In the genomic region with DNA sequence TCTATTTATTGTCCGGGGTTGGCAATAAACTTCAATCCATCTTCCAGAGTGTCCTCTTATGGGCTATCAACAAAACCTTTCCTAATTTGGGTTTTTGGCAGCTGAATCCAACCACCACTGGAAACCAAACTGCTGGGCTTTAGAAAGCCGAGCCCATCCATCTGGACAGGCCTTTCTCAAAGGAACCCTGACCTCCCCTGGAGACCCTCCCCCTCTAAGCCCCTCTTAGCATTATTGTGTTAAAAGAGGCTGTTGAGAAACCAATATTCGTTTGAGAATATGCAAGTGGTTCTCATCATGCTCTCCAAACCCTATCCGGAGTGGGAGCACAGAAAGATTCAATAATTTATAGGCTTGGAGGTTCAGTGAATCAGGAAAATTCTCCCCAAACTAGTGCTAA, we compare ENCODE assay signal across 11 cellular contexts.
DNase-seq lines count a peak whose midpoint lies in the region; ATAC-seq and TF ChIP-seq lines count a peak whose summit lies in the region.
"Had no signal": no experiment of that assay in that cellular context is flagged by ENCODE, and none has a peak within 500 bp of the region (broad histone marks: within the 10 kb centered on the region; RNA-seq: fewer than 3 reads in every experiment).

No MANE protein-coding gene starts in this region.

- H3K36me3 Mint-ChIP-seq in activated CD8-positive, alpha-beta T cell treated with anti-CD3 and anti-CD28 coated beads for 36 hours (ENCODE audit: low read depth), result no peaks in the 10 kb centered on the region
- no peaks in the 10 kb centered on the region for H3K36me3 Mint-ChIP-seq in CD8-positive, alpha-beta T cell
- H3K36me3 Mint-ChIP-seq: CD4-positive, alpha-beta memory T cell had no signal

- POLR2A ChIA-PET in activated CD8-positive, alpha-beta T cell treated with anti-CD3 and anti-CD28 coated beads for 36 hours (lab: Charles Lee), result no interaction called here
- POLR2A ChIA-PET in CD8-positive, alpha-beta T cell (lab: Charles Lee), result no interaction called here

- TF ChIP-seq POLR2A in sigmoid colon (IDR thresholded peaks at IDR 0.05), result no peak

- TF ChIP-seq CTCF in sigmoid colon (IDR thresholded peaks at IDR 0.05), result no peak
- no peak for TF ChIP-seq CTCF in activated CD8-positive, alpha-beta T cell treated with anti-CD3 and anti-CD28 coated beads for 36 hours (IDR thresholded peaks at IDR 0.05)
- TF ChIP-seq CTCF in CD8-positive, alpha-beta T cell (IDR thresholded peaks at IDR 0.05), result no peak

- no peak overlapping the region for H3K4me3 Mint-ChIP-seq in activated CD8-positive, alpha-beta T cell treated with anti-CD3 and anti-CD28 coated beads for 36 hours
- H3K4me3 Mint-ChIP-seq in CD8-positive, alpha-beta T cell, result no peak overlapping the region
- H3K4me3 Mint-ChIP-seq: CD4-positive, alpha-beta memory T cell had no signal

- H3K36me3 ChIP-seq in iPS-18a (ENCODE audit: control insufficient read depth, low read depth, low read length), result no peaks in the 10 kb centered on the region
- no peaks in the 10 kb centered on the region for H3K36me3 ChIP-seq in sigmoid colon
- no peaks in the 10 kb centered on the region for H3K36me3 ChIP-seq in CD8-positive, alpha-beta T cell (ENCODE audit: insufficient read depth, low read length)

- DNase-seq in NCI-H1092 treated with DMSO at 0.1 percent for 48 hours (lab: John Stamatoyannopoulos, UW), result peak; percentile 8
- no peak for DNase-seq in NCI-H1092 (lab: John Stamatoyannopoulos, UW)
- DNase-seq in sigmoid colon, result no peak
- DNase-seq in activated CD8-positive, alpha-beta T cell treated with anti-CD3 and anti-CD28 coated beads for 36 hours, result no peak
- DNase-seq in foreskin melanocyte, result no peak
- DNase-seq in CD8-positive, alpha-beta T cell, result no peak
- no peak for DNase-seq in NCI-H1436 (lab: John Stamatoyannopoulos, UW)
- DNase-seq: CD4-positive, alpha-beta memory T cell; KG1 had no signal

- no peaks in the 10 kb centered on the region for H3K4me1 Mint-ChIP-seq in activated CD8-positive, alpha-beta T cell treated with anti-CD3 and anti-CD28 coated beads for 36 hours (ENCODE audit: low read depth)
- no peaks in the 10 kb centered on the region for H3K4me1 Mint-ChIP-seq in CD8-positive, alpha-beta T cell (ENCODE audit: low read depth)
- H3K4me1 Mint-ChIP-seq: CD4-positive, alpha-beta memory T cell had no signal

- peaks cover 10% of the 10 kb centered on the region for H3K9me3 ChIP-seq in iPS-18a (ENCODE audit: control insufficient read depth, low read depth, low read length)
- H3K9me3 ChIP-seq in sigmoid colon, result no peaks in the 10 kb centered on the region
- H3K9me3 ChIP-seq in CD8-positive, alpha-beta T cell (ENCODE audit: low read length), result no peaks in the 10 kb centered on the region

- CTCF ChIA-PET in activated CD8-positive, alpha-beta T cell treated with anti-CD3 and anti-CD28 coated beads for 36 hours (lab: Charles Lee), result no interaction called here
- CTCF ChIA-PET in CD8-positive, alpha-beta T cell (lab: Charles Lee), result no interaction called here

- intact Hi-C loops in sigmoid colon (cut with DNase I), result no loop called here
- intact Hi-C loops in activated CD8-positive, alpha-beta T cell treated with anti-CD3 and anti-CD28 coated beads for 36 hours (cut with micrococcal nuclease), result no loop called here
- intact Hi-C loops in CD8-positive, alpha-beta T cell (cut with DNase I, micrococcal nuclease), result no loop called here

- H3K9ac ChIP-seq in iPS-18a (ENCODE audit: low read length), result no peak overlapping the region

- H3K4me1 ChIP-seq in iPS-18a (ENCODE audit: control insufficient read depth, low read depth, low read length) (peaks cover 8% of the 10 kb centered on the region), sigmoid colon (peaks cover 0 to 49% (median 34%) of the 10 kb centered on the region in 4 donors)
- no peaks in the 10 kb centered on the region for H3K4me1 ChIP-seq in CD8-positive, alpha-beta T cell (ENCODE audit: insufficient read depth, low read length)

- WGBS in sigmoid colon, 2 donors, result 67 to 78% methylated on average over 4 of the region's 4 CpGs

- ATAC-seq in activated CD8-positive, alpha-beta T cell treated with anti-CD3 and anti-CD28 coated beads for 36 hours, result no peak
- no peak for ATAC-seq in CD8-positive, alpha-beta T cell
- ATAC-seq: HepG2 had no signal

- H3K27ac Mint-ChIP-seq in activated CD8-positive, alpha-beta T cell treated with anti-CD3 and anti-CD28 coated beads for 36 hours, result no peak overlapping the region
- no peak overlapping the region for H3K27ac Mint-ChIP-seq in CD8-positive, alpha-beta T cell
- H3K27ac Mint-ChIP-seq: CD4-positive, alpha-beta memory T cell had no signal

- H3K27me3 ChIP-seq in iPS-18a (ENCODE audit: control insufficient read depth, insufficient read depth, low read length) (no peaks in the 10 kb centered on the region), sigmoid colon (no peaks in the 10 kb centered on the region)
- H3K27me3 ChIP-seq in CD8-positive, alpha-beta T cell (ENCODE audit: insufficient read depth, low read length), result no peaks in the 10 kb centered on the region

- H3K9me3 Mint-ChIP-seq in activated CD8-positive, alpha-beta T cell treated with anti-CD3 and anti-CD28 coated beads for 36 hours, result peaks cover 2% of the 10 kb centered on the region
- H3K9me3 Mint-ChIP-seq in CD8-positive, alpha-beta T cell, result no peaks in the 10 kb centered on the region

- peaks cover 9% of the 10 kb centered on the region for H3K27me3 Mint-ChIP-seq in activated CD8-positive, alpha-beta T cell treated with anti-CD3 and anti-CD28 coated beads for 36 hours
- H3K27me3 Mint-ChIP-seq in CD8-positive, alpha-beta T cell (ENCODE audit: low read depth), result peaks cover 20% of the 10 kb centered on the region

- no peak overlapping the region for H3K27ac ChIP-seq in iPS-18a (ENCODE audit: low read length)
- H3K27ac ChIP-seq in sigmoid colon, result peak overlapping the region; percentile 78 to 83 (median 82)
- H3K27ac ChIP-seq in CD8-positive, alpha-beta T cell (ENCODE audit: low read depth, low read length), result no peak overlapping the region

- peak overlapping the region; percentile 26 for H3K4me3 ChIP-seq in iPS-18a (ENCODE audit: low read length)
- H3K4me3 ChIP-seq in sigmoid colon, result no peak overlapping the region
- H3K4me3 ChIP-seq in CD8-positive, alpha-beta T cell (ENCODE audit: low read depth, low read length), result no peak overlapping the region

- TF ChIP-seq EP300 in sigmoid colon (IDR thresholded peaks at IDR 0.05), result no peak

Comparison
In these comparisons a context has a peak if more than half of its experiments do, and no peak if none do; other contexts are left out.
1. H3K27ac ChIP-seq: peak in sigmoid colon (4 of 4); none in iPS-18a (single experiment) and CD8-positive, alpha-beta T cell (single experiment).